8 cellular contexts compared by ENCODE assay signal in the genomic region with DNA sequence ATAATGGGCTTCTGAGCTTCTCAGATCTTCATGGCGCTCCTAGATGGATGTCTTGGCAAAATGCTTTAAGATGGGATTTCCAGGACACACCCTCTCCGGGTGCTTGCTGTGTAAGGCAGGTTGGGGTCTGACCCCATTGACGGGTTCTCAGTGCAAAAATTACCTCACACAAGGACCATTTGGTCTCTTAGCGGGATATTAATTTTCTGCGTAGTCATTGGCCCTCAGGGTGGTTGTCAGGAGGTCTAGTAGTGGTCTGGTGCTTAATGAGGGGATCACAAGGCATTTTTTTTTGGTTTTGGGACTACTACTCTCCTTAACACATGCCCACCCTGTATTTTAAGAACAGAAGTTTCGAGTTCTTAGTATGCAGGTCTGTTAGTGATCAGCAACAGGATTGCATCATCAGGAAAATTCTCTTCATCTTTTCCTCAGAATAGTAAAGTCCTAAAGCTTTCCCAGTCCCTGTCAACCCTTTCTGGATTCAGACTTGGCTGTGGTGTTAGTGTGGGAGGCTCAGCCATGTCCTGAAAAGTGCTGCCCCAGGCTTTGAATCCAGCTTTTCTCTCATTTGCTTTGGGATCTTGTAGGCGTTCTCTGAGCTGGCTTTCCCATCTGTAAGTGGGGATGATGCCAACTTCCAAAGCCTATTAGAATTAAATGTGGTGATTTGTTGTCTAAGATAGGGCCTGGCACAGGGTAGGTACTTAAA. TPM values are rescaled to one million over a fixed set of nuclear protein-coding genes. Genes with fewer than 3 reads are reported as not detected.
DNase-seq lines count a peak whose midpoint lies in the region; ATAC-seq and TF ChIP-seq lines count a peak whose summit lies in the region.

No MANE protein-coding gene starts in this region.

- no peak for TF ChIP-seq POLR2A in adrenal gland (IDR thresholded peaks at IDR 0.05)

- H3K9me3 Mint-ChIP-seq in activated CD4-positive, alpha-beta T cell treated with anti-CD3 and anti-CD28 coated beads, Interleukin-2, amount 10 ng/mL, durations not matched to agents 24 days and 14 days = no peaks in the 10 kb centered on the region

- no peaks in the 10 kb centered on the region for H3K27me3 Mint-ChIP-seq in activated CD4-positive, alpha-beta T cell treated with anti-CD3 and anti-CD28 coated beads, Interleukin-2, amount 10 ng/mL, durations not matched to agents 24 days and 14 days

- H3K4me3 ChIP-seq in adrenal gland = peak overlapping the region in 1 of 4 donors; percentile 85
- H3K4me3 ChIP-seq in kidney epithelial cell (ENCODE audit: low read depth, low read length) = peak overlapping the region; percentile 83
- H3K4me3 ChIP-seq in thymus (ENCODE audit: low read length) = peak overlapping the region; percentile 78

- no peak for DNase-seq in activated CD4-positive, alpha-beta T cell treated with anti-CD3 and anti-CD28 coated beads, Interleukin-2, amount 10 ng/mL, durations not matched to agents 24 days and 14 days
- no peak for DNase-seq in activated CD4-positive, alpha-beta T cell treated with anti-CD3 and anti-CD28 coated beads for 48 hours
- DNase-seq in adrenal gland (no peak), kidney epithelial cell (ENCODE audit: low read depth) (no peak), kidney glomerular epithelial cell (lab: John Stamatoyannopoulos, UW) (no peak), occipital lobe (lab: John Stamatoyannopoulos, UW) (no peak)

- H3K27me3 ChIP-seq in adrenal gland (no peaks in the 10 kb centered on the region), kidney epithelial cell (ENCODE audit: control insufficient read depth, insufficient read depth, low read length) (no peaks in the 10 kb centered on the region), thymus (ENCODE audit: control insufficient read depth, insufficient read depth) (no peaks in the 10 kb centered on the region)

- H3K9me3 ChIP-seq in adrenal gland (replicated peaks in 1 of 3) = no peaks in the 10 kb centered on the region
- peaks cover 2% of the 10 kb centered on the region for H3K9me3 ChIP-seq in thymus (ENCODE audit: control insufficient read depth)

- intact Hi-C loops in activated CD4-positive, alpha-beta T cell treated with anti-CD3 and anti-CD28 coated beads, Interleukin-2, amount 10 ng/mL, durations not matched to agents 24 days and 14 days (cut with micrococcal nuclease) = no loop called here
- intact Hi-C loops in adrenal gland (cut with DNase I) = loop anchor here in 1 of 2 donors (10.0 kb wide), 1 partner anchor 68 kb away; a partner anchor contains a TSS

- H3K27ac Mint-ChIP-seq in activated CD4-positive, alpha-beta T cell treated with anti-CD3 and anti-CD28 coated beads, Interleukin-2, amount 10 ng/mL, durations not matched to agents 24 days and 14 days = peak overlapping the region; percentile 63

- TF ChIP-seq CTCF in adrenal gland (IDR thresholded peaks at IDR 0.05) (no peak), kidney epithelial cell (IDR thresholded peaks at IDR 0.05; ENCODE audit: insufficient read depth, low read length, poor library complexity, severe bottlenecking) (no peak)

- H3K4me1 ChIP-seq in adrenal gland (replicated peaks in 1 of 2) = peaks cover 69 to 80% of the 10 kb centered on the region in 2 donors
- H3K4me1 ChIP-seq in thymus (ENCODE audit: control insufficient read depth, insufficient read depth, low read length) = peaks cover 50% of the 10 kb centered on the region

- ATAC-seq in HG03520 (IDR thresholded peaks at IDR 0.05; ENCODE audit: unreplicated experiment) = no peak

- H3K4me1 Mint-ChIP-seq in activated CD4-positive, alpha-beta T cell treated with anti-CD3 and anti-CD28 coated beads, Interleukin-2, amount 10 ng/mL, durations not matched to agents 24 days and 14 days = peaks cover 60% of the 10 kb centered on the region

- H3K36me3 ChIP-seq in adrenal gland (replicated peaks in 1 of 2) (peaks cover 0 to 9% of the 10 kb centered on the region in 2 donors), kidney epithelial cell (ENCODE audit: control insufficient read depth, insufficient read depth, low read length) (no peaks in the 10 kb centered on the region), thymus (ENCODE audit: control insufficient read depth, insufficient read depth) (peaks cover 33% of the 10 kb centered on the region)

- H3K36me3 Mint-ChIP-seq in activated CD4-positive, alpha-beta T cell treated with anti-CD3 and anti-CD28 coated beads, Interleukin-2, amount 10 ng/mL, durations not matched to agents 24 days and 14 days (ENCODE audit: low read depth) = peaks cover 60% of the 10 kb centered on the region

- H3K27ac ChIP-seq in adrenal gland (peak overlapping the region; percentile 3 to 99 (median 90)), thymus (ENCODE audit: low read depth) (no peak overlapping the region)

- 57 to 66% (median 62%) methylated on average over 7 of the region's 7 CpGs for WGBS in adrenal gland, 4 donors
- 89% methylated on average over 7 of the region's 7 CpGs for WGBS in thymus

- H3K4me3 Mint-ChIP-seq in activated CD4-positive, alpha-beta T cell treated with anti-CD3 and anti-CD28 coated beads, Interleukin-2, amount 10 ng/mL, durations not matched to agents 24 days and 14 days = peak overlapping the region; percentile 97

RNA-seq across cellular contexts. Expression of a gene that starts 2.8 kb away (rescaled TPM):
- 158 and 162 TPM in 2 replicates for total RNA-seq in activated CD4-positive, alpha-beta T cell treated with anti-CD3 and anti-CD28 coated beads, Interleukin-2, amount 10 ng/mL, durations not matched to agents 24 days and 14 days
- total RNA-seq in adrenal gland = 100 to 1,000 TPM; 109 to 154 (median 141) TPM
- polyA plus RNA-seq in adrenal gland = 100 to 1,000 TPM in 1 of 3 donors, 10 to 100 TPM in 2; 28.4 to 118 (median 33.8) TPM
- 103 and 105 TPM in 2 replicates for total RNA-seq in kidney epithelial cell
- polyA plus RNA-seq in thymus = 48.5 TPM
- total RNA-seq in occipital lobe = 79.7 TPM

RNA-seq across cellular contexts. Expression of a gene that starts 39.0 kb away (rescaled TPM):
- total RNA-seq in activated CD4-positive, alpha-beta T cell treated with anti-CD3 and anti-CD28 coated beads, Interleukin-2, amount 10 ng/mL, durations not matched to agents 24 days and 14 days = 23.1 and 23.5 TPM in 2 replicates
- total RNA-seq in adrenal gland (10 to 100 TPM; 21.8 to 65.1 (median 48.2) TPM), kidney epithelial cell (53.7 and 63.1 TPM in 2 replicates), occipital lobe (34.0 TPM)
- polyA plus RNA-seq in adrenal gland (10 to 100 TPM in 1 of 3 donors, 1 to 10 TPM in 2; 4.1 to 27.8 (median 8.9) TPM), thymus (8.3 TPM)
